ENCODE assay signal across 8 cellular contexts in the genomic region with DNA sequence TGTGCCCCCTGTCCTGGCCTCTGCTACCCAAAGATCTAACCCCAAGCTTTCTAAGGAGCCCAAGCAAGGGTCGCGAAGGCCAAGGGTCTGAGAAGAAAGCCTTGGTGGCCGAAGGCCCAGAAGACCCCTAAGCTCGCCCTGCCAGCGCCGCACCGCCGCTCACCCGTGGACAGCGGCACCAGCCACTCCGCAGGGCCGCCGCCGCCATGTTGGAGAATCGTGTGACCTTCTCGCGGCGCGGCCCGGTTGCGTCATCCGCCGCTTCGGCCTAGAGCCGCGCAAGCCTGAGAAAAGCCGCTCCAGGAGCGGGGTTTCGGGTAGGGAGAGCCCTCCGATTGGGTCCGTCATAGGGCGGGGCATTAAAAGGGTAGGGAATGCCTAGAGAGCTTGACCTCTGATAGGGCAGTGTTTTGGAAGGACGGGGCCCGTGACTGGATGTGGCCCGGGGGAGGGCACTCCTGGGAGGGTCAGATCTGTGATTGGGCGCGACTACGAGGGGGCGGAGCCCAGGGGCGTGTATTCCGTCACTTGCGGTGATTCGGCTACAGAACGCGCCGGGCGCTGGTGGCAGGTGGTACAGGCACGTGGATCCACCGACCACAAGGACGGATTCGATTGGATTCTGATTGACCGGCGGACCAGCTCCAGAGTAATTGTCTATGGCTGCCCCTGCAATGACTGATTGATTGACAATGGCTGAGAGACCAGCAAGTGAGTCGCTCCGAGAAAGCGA. TPM values are rescaled to one million over a fixed set of nuclear protein-coding genes. Genes with fewer than 3 reads are reported as not detected.
DNase-seq lines count a peak whose midpoint lies in the region; TF ChIP-seq lines count a peak whose summit lies in the region.

TIMM44 (minus strand) TSS at position 223 of the 733 bp plus-strand sequence; CDS start at position 208, 15 bp downstream.

- CTCF ChIA-PET in activated CD8-positive, alpha-beta memory T cell treated with anti-CD3 and anti-CD28 coated beads for 36 hours (lab: Charles Lee): interaction anchor here (0.6 to 3.3 kb wide), 26 partner anchors 15 to 379 kb away, joined by 3 to 24 read pairs (median 4); partner anchors contain the start of genes CTXN1, ELAVL1, MAP2K7 and SNAPC2

- no peaks in the 10 kb centered on the region for H3K27me3 ChIP-seq in effector memory CD4-positive, alpha-beta T cell (replicated peaks; ENCODE audit: control insufficient read depth, insufficient read depth, low read length, poor library complexity, severe bottlenecking)

- no peaks in the 10 kb centered on the region for H3K9me3 ChIP-seq in effector memory CD4-positive, alpha-beta T cell (ENCODE audit: control insufficient read depth, low read length)

- H3K27ac ChIP-seq in effector memory CD4-positive, alpha-beta T cell (ENCODE audit: insufficient read depth, low read length, poor library complexity, severe bottlenecking): peak within 1 kb of the TSS; percentile 94

- POLR2A ChIA-PET in activated CD8-positive, alpha-beta memory T cell treated with anti-CD3 and anti-CD28 coated beads for 36 hours (lab: Charles Lee): interaction anchor here (0.6 to 2.3 kb wide), 8 partner anchors 15 to 1745 kb away, joined by 3 to 21 read pairs (median 5); partner anchors contain the start of genes ELAVL1 and SNAPC2

- TF ChIP-seq CTCF in GM20000 (IDR thresholded peaks at IDR 0.05; ENCODE audit: extremely low read depth, missing control alignments): no peak

- peaks cover 20% of the 10 kb centered on the region for H3K36me3 ChIP-seq in effector memory CD4-positive, alpha-beta T cell (ENCODE audit: control insufficient read depth, insufficient read depth, low read length)

- peak within 1 kb of the TSS; percentile 76 for H3K4me3 ChIP-seq in effector memory CD4-positive, alpha-beta T cell (ENCODE audit: insufficient read depth, low read depth, low read length, poor library complexity, severe bottlenecking)

- DNase-seq in CMK (ENCODE audit: low read depth): peak; percentile 98
- DNase-seq in GM20000 (ENCODE audit: low spot score): peak; percentile 97
- DNase-seq in HT-29 (ENCODE audit: low spot score): peak; percentile 94
- DNase-seq in NOMO-1 (lab: John Stamatoyannopoulos, UW; ENCODE audit: unreplicated experiment in 2 of 2): peak; percentile 99
- DNase-seq in effector memory CD4-positive, alpha-beta T cell: peak; percentile 98 to 99 (median 99)
- DNase-seq in lung microvascular endothelial cell (ENCODE audit: low read depth in 2 of 2): peak; percentile 99 to 100
- DNase-seq in stimulated activated CD4-positive, alpha-beta T cell treated with anti-CD3 and anti-CD28 coated beads, TNF-alpha, amount 100 ng/mL, for 48 hours (ENCODE audit: low read depth in 3 of 3): peak; percentile 96 to 99 (median 97)

- H3K4me1 ChIP-seq in effector memory CD4-positive, alpha-beta T cell (ENCODE audit: control insufficient read depth, insufficient read depth, low read length, poor library complexity, severe bottlenecking): peaks cover 7% of the 10 kb centered on the region

RNA-seq across cellular contexts. Expression of gene TIMM44, which starts in this region (rescaled TPM):
- total RNA-seq in HT-29 (2014; rRNA removed; shearing (Covaris generic)): 55.5 and 71.6 TPM in 2 replicates
- 100 to 1,000 TPM; 115 to 118 TPM for total RNA-seq in activated CD8-positive, alpha-beta memory T cell treated with anti-CD3 and anti-CD28 coated beads for 36 hours
- 22.9 and 28.2 TPM in 2 replicates for total RNA-seq in lung microvascular endothelial cell

Comparison
In these comparisons a context has a peak if more than half of its experiments do, and no peak if none do; other contexts are left out.
1. Peak in every context shown above with its lines: DNase-seq, H3K4me3 ChIP-seq and H3K27ac ChIP-seq.